ENCODE assay signal across 31 cellular contexts in genomic region chr6:127941228-127941627, GRCh38. TPM values are rescaled to one million over a fixed set of nuclear protein-coding genes. Genes with fewer than 3 reads are reported as not detected.
"Had no signal": no experiment of that assay in that cellular context is flagged by ENCODE, and none has a peak within 500 bp of the region (broad histone marks: within the 10 kb centered on the region; RNA-seq: fewer than 3 reads in every experiment).

No MANE protein-coding gene starts in this region.

- DNase-seq: activated CD4-positive, alpha-beta memory T cell treated with anti-CD3 and anti-CD28 coated beads, Interleukin-2, amount 10 ng/mL, durations not matched to agents 7 days and 5 days; activated CD4-positive, alpha-beta T cell treated with anti-CD3 and anti-CD28 coated beads for 1 hour; activated CD4-positive, alpha-beta T cell treated with anti-CD3 and anti-CD28 coated beads for 4 hours; activated CD4-positive, alpha-beta T cell treated with anti-CD3 and anti-CD28 coated beads, Interleukin-2, amount 10 ng/mL, durations not matched to agents 7 days and 5 days; activated CD4-positive, alpha-beta T cell treated with anti-CD3 and anti-CD28 coated beads, Interleukin-2, amount 50 U/mL, for 4 hours; activated CD4-positive, CD25-positive, alpha-beta regulatory T cell; activated effector memory CD4-positive, alpha-beta T cell treated with Interleukin-2 at 50 U/mL for 16 hours; activated gamma-delta T cell treated with Interleukin-2 at 50 U/mL for 16 hours; activated naive CD4-positive, alpha-beta T cell treated with anti-CD3 and anti-CD28 coated beads, Interleukin-2, amount 50 U/mL, for 16 hours; activated naive CD4-positive, alpha-beta T cell treated with Interleukin-2 at 50 U/mL for 16 hours; activated T-cell treated with anti-CD3 and anti-CD28 coated beads, Interleukin-2, amount 50 U/mL, for 4 hours; amniotic stem cell; anterior cingulate cortex; brain microvascular endothelial cell; dorsolateral prefrontal cortex; effector memory CD4-positive, alpha-beta T cell; endodermal cell; erythroblast; foreskin keratinocyte; gastrocnemius medialis; glutamatergic neuron; heart left ventricle; T-helper 1 cell; T-helper 2 cell had no signal

- H3K36me3 ChIP-seq: brain microvascular endothelial cell, esophagus muscularis mucosa, gastrocnemius medialis, heart left ventricle had no signal

- H3K4me3 Mint-ChIP-seq: activated CD4-positive, alpha-beta memory T cell treated with anti-CD3 and anti-CD28 coated beads, Interleukin-2, amount 10 ng/mL, durations not matched to agents 7 days and 5 days; activated CD4-positive, alpha-beta T cell treated with anti-CD3 and anti-CD28 coated beads, Interleukin-2, amount 10 ng/mL, durations not matched to agents 7 days and 5 days; activated naive CD8-positive, alpha-beta T cell; activated T-cell treated with anti-CD3 and anti-CD28 coated beads, Interleukin-2, amount 50 U/mL, for 4 hours; activated T-helper 17 cell treated with anti-CD3 and anti-CD28 coated beads, Interleukin-2, amount 50 U/mL, for 72 hours; central memory CD8-positive, alpha-beta T cell; dendritic cell treated with granulocyte-macrophage colony-stimulating factor and Interleukin-4, amounts not matched to agents 40 ng/mL and 50 ng/mL, for 4 days; endodermal cell had no signal

- H3K27me3 Mint-ChIP-seq: activated CD4-positive, alpha-beta memory T cell treated with anti-CD3 and anti-CD28 coated beads, Interleukin-2, amount 10 ng/mL, durations not matched to agents 7 days and 5 days; activated CD4-positive, alpha-beta T cell treated with anti-CD3 and anti-CD28 coated beads, Interleukin-2, amount 10 ng/mL, durations not matched to agents 7 days and 5 days; activated naive CD8-positive, alpha-beta T cell; activated T-helper 17 cell treated with anti-CD3 and anti-CD28 coated beads, Interleukin-2, amount 50 U/mL, for 72 hours; central memory CD8-positive, alpha-beta T cell; dendritic cell treated with granulocyte-macrophage colony-stimulating factor and Interleukin-4, amounts not matched to agents 40 ng/mL and 50 ng/mL, for 4 days had no signal

- H3K27me3 ChIP-seq: brain microvascular endothelial cell, dorsolateral prefrontal cortex, esophagus muscularis mucosa, foreskin keratinocyte, gastrocnemius medialis, heart left ventricle had no signal

- H3K4me3 ChIP-seq: coronary artery, dorsolateral prefrontal cortex, esophagus muscularis mucosa, gastrocnemius medialis, heart left ventricle had no signal

- H3K27ac ChIP-seq: brain microvascular endothelial cell, coronary artery, dorsolateral prefrontal cortex, esophagus muscularis mucosa, foreskin keratinocyte, gastrocnemius medialis, heart left ventricle had no signal

- ATAC-seq: activated T-cell treated with anti-CD3 and anti-CD28 coated beads, Interleukin-2, amount 50 U/mL, for 4 hours; activated T-helper 17 cell treated with anti-CD3 and anti-CD28 coated beads, Interleukin-2, amount 50 U/mL, for 72 hours; foreskin keratinocyte; gastrocnemius medialis; heart left ventricle had no signal

- H3K27ac Mint-ChIP-seq: activated CD4-positive, alpha-beta memory T cell treated with anti-CD3 and anti-CD28 coated beads, Interleukin-2, amount 10 ng/mL, durations not matched to agents 7 days and 5 days; activated CD4-positive, alpha-beta T cell treated with anti-CD3 and anti-CD28 coated beads, Interleukin-2, amount 10 ng/mL, durations not matched to agents 7 days and 5 days; activated T-helper 17 cell treated with anti-CD3 and anti-CD28 coated beads, Interleukin-2, amount 50 U/mL, for 72 hours; dendritic cell treated with granulocyte-macrophage colony-stimulating factor and Interleukin-4, amounts not matched to agents 40 ng/mL and 50 ng/mL, for 4 days; endodermal cell had no signal

- H3K9me3 Mint-ChIP-seq: dendritic cell treated with granulocyte-macrophage colony-stimulating factor and Interleukin-4, amounts not matched to agents 40 ng/mL and 50 ng/mL, for 4 days; endodermal cell had no signal

- H3K4me1 ChIP-seq: esophagus muscularis mucosa, gastrocnemius medialis had no signal

- H3K9me3 ChIP-seq: esophagus muscularis mucosa, gastrocnemius medialis had no signal

RNA-seq across cellular contexts. Expression of gene THEMIS, which starts 40.4 kb away (rescaled TPM):
- total RNA-seq: bronchial epithelial cell, endodermal cell, foreskin keratinocyte had no signal
- polyA plus RNA-seq: foreskin keratinocyte had no signal
